In the genomic region with DNA sequence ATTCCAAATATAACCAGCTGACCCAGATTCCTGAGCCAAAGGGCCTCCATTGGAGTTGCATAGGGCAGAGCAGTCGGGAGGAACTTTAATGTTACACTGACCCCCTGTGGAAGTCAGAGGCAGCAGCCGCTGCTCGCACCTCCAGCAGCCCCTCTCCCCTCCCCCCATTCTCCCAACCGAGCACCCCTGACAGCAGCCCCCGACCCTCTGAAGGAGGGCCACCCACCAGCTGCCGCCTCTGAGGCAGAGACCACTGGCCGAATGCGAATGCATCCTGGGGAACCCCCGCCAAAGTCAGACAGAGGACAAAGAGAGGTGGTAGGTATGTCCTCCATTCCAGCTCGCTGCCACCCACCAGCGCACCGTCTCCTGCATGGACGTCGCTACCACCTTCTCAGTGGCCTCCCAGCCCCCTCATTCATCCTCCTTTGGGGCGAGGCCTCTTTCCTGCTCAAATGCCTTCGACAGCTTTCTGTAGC, we compare ENCODE assay signal across 9 cellular contexts.
DNase-seq lines count a peak whose midpoint lies in the region; ATAC-seq lines count a peak whose summit lies in the region.
"Had no signal": no experiment of that assay in that cellular context is flagged by ENCODE, and none has a peak within 500 bp of the region (broad histone marks: within the 10 kb centered on the region; RNA-seq: fewer than 3 reads in every experiment).

No MANE protein-coding gene starts in this region.

- H3K36me3 Mint-ChIP-seq in effector memory CD8-positive, alpha-beta T cell (ENCODE audit: insufficient read depth): no peaks in the 10 kb centered on the region

- peaks cover 9 to 11% of the 10 kb centered on the region in 2 donors for H3K27me3 Mint-ChIP-seq in effector memory CD8-positive, alpha-beta T cell

- H3K4me1 Mint-ChIP-seq in effector memory CD8-positive, alpha-beta T cell (ENCODE audit: low read depth in 2 of 2): peaks cover 0 to 4% of the 10 kb centered on the region in 2 donors
- H3K4me1 Mint-ChIP-seq: activated B cell treated with CpG ODN at 0.5 μM for 24 hours had no signal

- H3K9me3 Mint-ChIP-seq in effector memory CD8-positive, alpha-beta T cell: no peaks in the 10 kb centered on the region
- H3K9me3 Mint-ChIP-seq: activated B cell treated with CpG ODN at 0.5 μM for 24 hours had no signal

- DNase-seq in DMS53 treated with DMSO at 0.1 percent for 48 hours (lab: John Stamatoyannopoulos, UW; ENCODE audit: unreplicated experiment) (peak; percentile 42), HCEC 1CT (peak; percentile 57), NCI-H82 (lab: John Stamatoyannopoulos, UW) (peak; percentile 75), dermis blood vessel endothelial cell (peak; percentile 69), lung microvascular endothelial cell (ENCODE audit: low read depth in 2 of 2) (peak; percentile 47 to 66)
- no peak for DNase-seq in effector memory CD8-positive, alpha-beta T cell
- DNase-seq: activated B cell treated with CpG ODN at 0.5 μM for 24 hours had no signal

- no peak for ATAC-seq in effector memory CD8-positive, alpha-beta T cell (replicated peaks)
- no peak for ATAC-seq in HG02571 (IDR thresholded peaks at IDR 0.05; ENCODE audit: unreplicated experiment)
- ATAC-seq in GM19455 (IDR thresholded peaks at IDR 0.05; ENCODE audit: unreplicated experiment): no peak

- no peak overlapping the region for H3K27ac Mint-ChIP-seq in effector memory CD8-positive, alpha-beta T cell
- H3K27ac Mint-ChIP-seq: activated B cell treated with CpG ODN at 0.5 μM for 24 hours had no signal

- H3K4me3 Mint-ChIP-seq in effector memory CD8-positive, alpha-beta T cell: no peak overlapping the region
- H3K4me3 Mint-ChIP-seq: activated B cell treated with CpG ODN at 0.5 μM for 24 hours had no signal

Comparison
In these comparisons a context has a peak if more than half of its experiments do, and no peak if none do; other contexts are left out.
1. DNase-seq: peak in DMS53 treated with DMSO at 0.1 percent for 48 hours (single experiment), HCEC 1CT (single experiment), NCI-H82 (single experiment), dermis blood vessel endothelial cell (single experiment) and lung microvascular endothelial cell (2 of 2); none in effector memory CD8-positive, alpha-beta T cell (0 of 3).